Comparison of ENCODE assay signal across 1 cellular context in the genomic region with DNA sequence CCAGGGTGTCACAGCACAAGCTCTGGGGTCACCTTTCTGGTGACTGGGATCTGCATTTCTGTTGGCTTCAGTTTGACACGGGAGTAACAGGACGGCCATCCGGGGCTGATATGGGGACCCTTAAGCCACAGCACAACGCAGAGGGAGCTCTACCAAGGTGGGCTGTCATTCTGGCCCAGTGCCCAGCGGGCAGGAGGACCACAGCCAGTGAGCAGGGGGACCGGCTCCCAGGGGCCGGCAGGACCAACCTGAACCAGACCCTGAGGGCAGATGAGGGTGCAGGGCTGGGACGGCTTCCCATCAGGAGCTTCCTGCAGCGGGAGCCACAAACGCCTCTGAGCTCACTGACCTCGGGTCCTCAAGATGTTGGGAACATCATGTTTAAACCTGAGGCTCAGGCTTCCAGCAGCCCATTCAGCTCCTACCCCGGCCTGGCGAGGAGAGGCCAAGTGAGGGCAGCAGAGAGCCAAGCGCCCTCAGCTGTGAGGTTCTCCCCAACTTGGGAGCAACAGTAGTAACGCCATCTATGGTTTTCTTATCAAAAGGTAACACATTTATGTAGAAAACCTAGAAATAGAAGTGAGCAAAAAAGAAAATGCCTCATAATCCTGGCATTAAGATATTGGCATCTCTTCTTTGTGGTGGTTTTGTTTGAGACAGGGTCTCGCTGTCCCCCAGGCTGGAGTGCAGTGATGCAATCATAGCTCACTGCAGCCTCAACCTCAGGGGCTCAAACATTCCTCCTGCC.
TF ChIP-seq lines count a peak whose summit lies in the region.

No MANE protein-coding gene starts in this region.

TF ChIP-seq in WTC11, 78 proteins besides CTCF, POLR2A, EP300 and RAD21 (continued from another document):
- no peak for TF ChIP-seq ZNF396 (CRISPR knock-in tag; IDR thresholded peaks at IDR 0.05; ENCODE audit: borderline replicate concordance)
- TF ChIP-seq, protein P1, sequence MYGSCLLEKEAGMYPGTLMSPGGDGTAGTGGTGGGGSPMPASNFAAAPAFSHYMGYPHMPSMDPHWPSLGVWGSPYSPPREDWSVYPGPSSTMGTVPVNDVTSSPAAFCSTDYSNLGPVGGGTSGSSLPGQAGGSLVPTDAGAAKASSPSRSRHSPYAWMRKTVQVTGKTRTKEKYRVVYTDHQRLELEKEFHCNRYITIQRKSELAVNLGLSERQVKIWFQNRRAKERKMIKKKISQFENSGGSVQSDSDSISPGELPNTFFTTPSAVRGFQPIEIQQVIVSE (CRISPR knock-in tag; IDR thresholded peaks at IDR 0.05; ENCODE audit: borderline replicate concordance), result no peak
